ENCODE assay signal across 19 cellular contexts in genomic region chr9:91884746-91885687, GRCh38.
DNase-seq lines count a peak whose midpoint lies in the region; ATAC-seq and TF ChIP-seq lines count a peak whose summit lies in the region.
"Had no signal": no experiment of that assay in that cellular context is flagged by ENCODE, and none has a peak within 500 bp of the region (broad histone marks: within the 10 kb centered on the region; RNA-seq: fewer than 3 reads in every experiment).

No MANE protein-coding gene starts in this region.

- no peak overlapping the region for H4K91ac ChIP-seq in H9 (ENCODE audit: insufficient read length, low read depth, low read length)

- H4K20me1 ChIP-seq in H9 (ENCODE audit: control insufficient read depth, insufficient read depth, insufficient read length): no peaks in the 10 kb centered on the region

- no peak overlapping the region for H4K8ac ChIP-seq in H9 (replicated peaks; ENCODE audit: insufficient read length, low read depth, low read length)

- H3K4me2 ChIP-seq in H9 (ENCODE audit: insufficient read depth, insufficient read length, low read length): peak overlapping the region; percentile 5

- H3K4ac ChIP-seq in H9 (ENCODE audit: low read depth, low read length): no peak overlapping the region

- WGBS in H9 (ENCODE audit: extremely low coverage, insufficient read length, low lambda C conversion rate): no CpG with 5 or more reads among the region's 12 CpGs

- H3K23me2 ChIP-seq in H9 (ENCODE audit: insufficient read length, low read depth, low read length, poor library complexity, severe bottlenecking): no peaks in the 10 kb centered on the region

- peak; percentile 61 for DNase-seq in H9
- DNase-seq in ecto neural progenitor cell (ENCODE audit: low spot score): peak; percentile 76
- DNase-seq in left lung: no peak
- DNase-seq in vagina (ENCODE audit: extremely low spot score in 2 of 2): no peak
- DNase-seq in T-helper 2 cell: no peak
- DNase-seq in SJCRH30: no peak
- no peak for DNase-seq in activated naive CD8-positive, alpha-beta T cell treated with anti-CD3 and anti-CD28 coated beads, Interleukin-2, amount 50 U/mL, for 24 hours
- DNase-seq: activated CD8-positive, alpha-beta memory T cell treated with anti-CD3 and anti-CD28 coated beads, Interleukin-2, amount 50 U/mL, for 48 hours; central memory CD4-positive, alpha-beta T cell; Kasumi-1; mammary epithelial cell; NCI-H1694; NCI-H524; pancreas; T-cell had no signal

- H3K4me3 Mint-ChIP-seq in H9: peak overlapping the region in 1 of 2 experiments; percentile 46; a peak in 2 of 5 replicates
- no peak overlapping the region for H3K4me3 Mint-ChIP-seq in activated naive CD8-positive, alpha-beta T cell treated with anti-CD3 and anti-CD28 coated beads, Interleukin-2, amount 50 U/mL, for 24 hours
- H3K4me3 Mint-ChIP-seq: activated naive CD8-positive, alpha-beta T cell; T-cell had no signal

- no peak for TF ChIP-seq POLR2A in vagina (IDR thresholded peaks at IDR 0.05)

- no peak for ATAC-seq in left lung
- no peak for ATAC-seq in activated naive CD8-positive, alpha-beta T cell treated with anti-CD3 and anti-CD28 coated beads, Interleukin-2, amount 50 U/mL, for 24 hours
- ATAC-seq: activated CD4-positive, CD25-positive, alpha-beta regulatory T cell treated with anti-CD3 and anti-CD28 coated beads, Interleukin-2, amount 50 U/mL, for 24 hours; HCT116; pancreas; T-cell had no signal

- H2AFZ ChIP-seq in H9 (ENCODE audit: low read length): no peak overlapping the region

- no peak overlapping the region for H2BK12ac ChIP-seq in H9 (ENCODE audit: insufficient read length, low read depth, low read length)

- H3K9ac ChIP-seq in H9 (ENCODE audit: extremely low read depth, insufficient read length, low read length) (no peak overlapping the region), rectal smooth muscle tissue (ENCODE audit: low read length) (no peak overlapping the region)

- peak overlapping the region; percentile 79; the same call in 1 of the 2 replicates for H3K14ac ChIP-seq in H9 (ENCODE audit: insufficient read depth, low read length)

- H2AK5ac ChIP-seq in H9 (ENCODE audit: insufficient read length, low read length): no peak overlapping the region

- TF ChIP-seq CTCF in H9 (conservative IDR thresholded peaks at IDR 0.05): no peak
- TF ChIP-seq CTCF in left lung (IDR thresholded peaks at IDR 0.05): no peak
- no peak for TF ChIP-seq CTCF in vagina (IDR thresholded peaks at IDR 0.05)

- H3K4me1 ChIP-seq in H9 (ENCODE audit: insufficient read depth, low read length) (peaks cover 9% of the 10 kb centered on the region; the same call in 1 of the 2 replicates), left lung (peaks cover 4 to 5% of the 10 kb centered on the region in 2 donors), rectal smooth muscle tissue (ENCODE audit: control insufficient read depth, insufficient read depth, low read length) (peaks cover 19% of the 10 kb centered on the region), vagina (peaks cover 45% of the 10 kb centered on the region), SJCRH30 (no peaks in the 10 kb centered on the region)
- H3K4me1 ChIP-seq: pancreas had no signal

- peaks cover 0 to 2% of the 10 kb centered on the region in 2 experiments; a peak in 1 of 5 replicates for H3K9me3 Mint-ChIP-seq in H9
- no peaks in the 10 kb centered on the region for H3K9me3 Mint-ChIP-seq in activated naive CD8-positive, alpha-beta T cell treated with anti-CD3 and anti-CD28 coated beads, Interleukin-2, amount 50 U/mL, for 24 hours
- H3K9me3 Mint-ChIP-seq: T-cell had no signal

- no peak overlapping the region for H4K5ac ChIP-seq in H9 (ENCODE audit: insufficient read length, low read depth, low read length)

- intact Hi-C loops in left lung (cut with DNase I) (no loop called here), vagina (cut with DNase I) (no loop called here)

- H3K4me3 ChIP-seq in left lung (no peak overlapping the region), rectal smooth muscle tissue (ENCODE audit: low read length) (no peak overlapping the region), vagina (no peak overlapping the region), SJCRH30 (no peak overlapping the region)
- H3K4me3 ChIP-seq: pancreas had no signal

- no peak overlapping the region for H3T11ph ChIP-seq in H9 (ENCODE audit: low read length)

- H3K36me3 ChIP-seq in left lung: no peaks in the 10 kb centered on the region
- no peaks in the 10 kb centered on the region for H3K36me3 ChIP-seq in rectal smooth muscle tissue (ENCODE audit: control insufficient read depth, insufficient read depth, low read length)
- no peaks in the 10 kb centered on the region for H3K36me3 ChIP-seq in vagina
- H3K36me3 ChIP-seq in SJCRH30: no peaks in the 10 kb centered on the region
- H3K36me3 ChIP-seq: pancreas had no signal

- H3K27me3 ChIP-seq in H9 (ENCODE audit: insufficient read depth, low read length): peaks cover 22% of the 10 kb centered on the region; the same call in 1 of the 2 replicates
- H3K27me3 ChIP-seq in left lung: peaks cover 0 to 20% of the 10 kb centered on the region in 2 donors
- H3K27me3 ChIP-seq in rectal smooth muscle tissue (ENCODE audit: control insufficient read depth, insufficient read depth, low read length): no peaks in the 10 kb centered on the region
- H3K27me3 ChIP-seq in vagina: no peaks in the 10 kb centered on the region
- peaks cover 37% of the 10 kb centered on the region for H3K27me3 ChIP-seq in SJCRH30
- H3K27me3 ChIP-seq: pancreas had no signal

- no peak overlapping the region for H2BK20ac ChIP-seq in H9 (ENCODE audit: low read depth, low read length, poor library complexity, severe bottlenecking)

- H3K27ac Mint-ChIP-seq in H9: peak overlapping the region in 1 of 3 experiments; percentile 60; a peak in 1 of 7 replicates
- H3K27ac Mint-ChIP-seq in activated naive CD8-positive, alpha-beta T cell treated with anti-CD3 and anti-CD28 coated beads, Interleukin-2, amount 50 U/mL, for 24 hours: no peak overlapping the region
- H3K27ac Mint-ChIP-seq: activated naive CD8-positive, alpha-beta T cell; T-cell had no signal

- peaks cover 28 to 37% of the 10 kb centered on the region in 2 experiments for H3K4me1 Mint-ChIP-seq in H9
- no peaks in the 10 kb centered on the region for H3K4me1 Mint-ChIP-seq in activated naive CD8-positive, alpha-beta T cell treated with anti-CD3 and anti-CD28 coated beads, Interleukin-2, amount 50 U/mL, for 24 hours
- H3K4me1 Mint-ChIP-seq: T-cell had no signal

- H3K9me3 ChIP-seq in H9 (ENCODE audit: control insufficient read depth, low read depth, low read length): no peaks in the 10 kb centered on the region
- H3K9me3 ChIP-seq in left lung: no peaks in the 10 kb centered on the region
- no peaks in the 10 kb centered on the region for H3K9me3 ChIP-seq in vagina
- no peaks in the 10 kb centered on the region for H3K9me3 ChIP-seq in SJCRH30 (replicated peaks)
- H3K9me3 ChIP-seq: pancreas had no signal

- H2BK15ac ChIP-seq in H9 (ENCODE audit: low read depth, low read length): no peak overlapping the region

- peaks cover 0 to 4% (median 0%) of the 10 kb centered on the region in 3 experiments; a peak in 3 of 7 replicates for H3K36me3 Mint-ChIP-seq in H9 (ENCODE audit: insufficient read depth in 1 of 3, low read depth in 3 of 3)
- no peaks in the 10 kb centered on the region for H3K36me3 Mint-ChIP-seq in activated naive CD8-positive, alpha-beta T cell treated with anti-CD3 and anti-CD28 coated beads, Interleukin-2, amount 50 U/mL, for 24 hours (ENCODE audit: low read depth)
- H3K36me3 Mint-ChIP-seq: activated naive CD8-positive, alpha-beta T cell; T-cell had no signal

- H3K27me3 Mint-ChIP-seq in H9 (ENCODE audit: low read depth): peaks cover 89% of the 10 kb centered on the region
- H3K27me3 Mint-ChIP-seq in activated naive CD8-positive, alpha-beta T cell treated with anti-CD3 and anti-CD28 coated beads, Interleukin-2, amount 50 U/mL, for 24 hours: peaks cover 13% of the 10 kb centered on the region
- H3K27me3 Mint-ChIP-seq: activated naive CD8-positive, alpha-beta T cell had no signal

- H3K79me2 ChIP-seq in H9 (ENCODE audit: insufficient read depth, low read length): no peaks in the 10 kb centered on the region

- H3K23ac ChIP-seq in H9 (ENCODE audit: insufficient read length, low read depth, low read length): no peak overlapping the region

- no peak overlapping the region for H2BK5ac ChIP-seq in H9 (ENCODE audit: insufficient read length, low read length)

- no peaks in the 10 kb centered on the region for H3K79me1 ChIP-seq in H9 (ENCODE audit: insufficient read depth, low read depth, low read length, poor library complexity, severe bottlenecking)

- H3K27ac ChIP-seq in H9 (ENCODE audit: insufficient read length, low read depth, low read length) (no peak overlapping the region), left lung (peak overlapping the region; percentile 25 to 61), rectal smooth muscle tissue (ENCODE audit: low read depth, low read length) (peak overlapping the region; percentile 19), vagina (no peak overlapping the region), SJCRH30 (no peak overlapping the region)
- H3K27ac ChIP-seq: pancreas had no signal

- H2BK120ac ChIP-seq in H9 (ENCODE audit: low read depth, low read length, poor library complexity, severe bottlenecking): peak overlapping the region; percentile 41

- peak overlapping the region; percentile 50 for H3K18ac ChIP-seq in H9 (ENCODE audit: insufficient read length, low read depth, low read length)

- H3K56ac ChIP-seq in H9 (ENCODE audit: insufficient read length, low read depth, low read length): no peak overlapping the region

Comparison
In these comparisons a context has a peak if more than half of its experiments do, and no peak if none do; other contexts are left out.
1. DNase-seq: peak in H9 (single experiment) and ecto neural progenitor cell (single experiment); none in left lung (0 of 2), vagina (0 of 2), T-helper 2 cell (0 of 5), SJCRH30 (0 of 2) and activated naive CD8-positive, alpha-beta T cell treated with anti-CD3 and anti-CD28 coated beads, Interleukin-2, amount 50 U/mL, for 24 hours (single experiment).
2. H3K27ac ChIP-seq: peak in left lung (2 of 2) and rectal smooth muscle tissue (single experiment); none in H9 (single experiment), vagina (single experiment) and SJCRH30 (single experiment).